ENCODE assay signal across 9 cellular contexts in the genomic region with DNA sequence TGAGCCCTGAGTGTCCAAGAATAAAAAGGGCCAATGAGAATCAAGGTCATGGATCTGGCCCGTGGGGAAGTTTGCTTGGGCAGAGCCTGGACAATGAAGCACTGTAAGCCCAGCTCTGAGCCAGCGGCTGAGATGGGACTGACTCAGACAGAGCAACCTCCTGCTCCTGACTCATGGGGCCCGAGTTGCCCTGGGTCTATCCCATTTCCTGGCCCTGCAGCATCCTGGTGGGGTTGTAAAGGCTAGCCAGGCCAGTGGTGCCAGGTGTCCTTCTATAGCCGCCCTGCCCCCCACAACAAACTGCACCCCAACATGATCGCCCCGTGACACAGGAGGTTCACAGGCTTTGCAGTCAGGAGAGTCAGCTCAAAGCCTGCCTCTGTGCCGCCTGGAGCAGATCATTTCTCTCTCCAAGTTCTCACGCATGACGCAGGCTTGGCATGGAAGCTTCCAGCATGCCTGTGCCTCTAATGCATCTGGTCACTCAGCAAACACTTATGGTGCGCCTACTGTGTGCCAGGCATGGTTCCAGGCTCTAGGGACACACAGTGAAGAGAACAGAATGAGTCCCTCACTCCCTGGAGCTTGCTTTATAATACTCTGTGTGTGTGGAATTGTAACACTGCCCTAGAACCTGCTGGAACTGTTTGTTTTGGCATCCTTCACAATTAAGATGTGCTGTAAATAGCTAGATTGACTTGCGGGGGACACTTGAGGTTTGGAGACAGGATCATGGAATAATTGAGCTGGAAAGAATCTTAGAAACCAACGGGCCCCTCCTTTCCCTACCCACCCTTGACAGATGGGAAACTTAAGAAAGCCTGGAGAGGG. TPM values are rescaled to one million over a fixed set of nuclear protein-coding genes. Genes with fewer than 3 reads are reported as not detected.
A peak's percentile ranks its signal among the peaks of the same experiment; 100 is the strongest.
DNase-seq lines count a peak whose midpoint lies in the region; ATAC-seq and TF ChIP-seq lines count a peak whose summit lies in the region.
"Had no signal": no experiment of that assay in that cellular context is flagged by ENCODE, and none has a peak within 500 bp of the region (broad histone marks: within the 10 kb centered on the region; RNA-seq: fewer than 3 reads in every experiment).

No MANE protein-coding gene starts in this region.

- DNase-seq in HT-29 (ENCODE audit: low spot score), result peak; percentile 87
- peak; percentile 86 for DNase-seq in astrocyte of the spinal cord (ENCODE audit: low read depth, low spot score)
- peak; percentile 94 for DNase-seq in islet precursor cell
- DNase-seq in upper lobe of right lung, result no peak
- DNase-seq in NCI-H187 (lab: John Stamatoyannopoulos, UW), result no peak
- DNase-seq in SKM-1 treated with dmso at 0.1 percent for 144 hours (lab: John Stamatoyannopoulos, UW; ENCODE audit: unreplicated experiment), result no peak
- DNase-seq: T-cell had no signal

- H3K27ac ChIP-seq in upper lobe of right lung, result no peak overlapping the region

- H3K27me3 ChIP-seq in upper lobe of right lung, result no peaks in the 10 kb centered on the region

- TF ChIP-seq CTCF in astrocyte of the spinal cord (IDR thresholded peaks at IDR 0.05; ENCODE audit: low read depth, low read length) (no peak), upper lobe of right lung (IDR thresholded peaks at IDR 0.05) (no peak)

- peak; percentile 25 for ATAC-seq in upper lobe of right lung
- ATAC-seq in GM19351 (IDR thresholded peaks at IDR 0.05; ENCODE audit: unreplicated experiment), result no peak
- ATAC-seq: T-cell had no signal

- H3K4me3 ChIP-seq in astrocyte of the spinal cord (ENCODE audit: low read depth, low read length) (no peak overlapping the region), upper lobe of right lung (no peak overlapping the region)

- no peaks in the 10 kb centered on the region for H3K9me3 ChIP-seq in upper lobe of right lung

- H3K36me3 ChIP-seq in upper lobe of right lung, result no peaks in the 10 kb centered on the region

- H3K4me1 ChIP-seq in upper lobe of right lung, result no peaks in the 10 kb centered on the region

- intact Hi-C loops in upper lobe of right lung (cut with DNase I), result no loop called here

- in situ Hi-C loops in astrocyte of the spinal cord (cut with HindIII; ENCODE audit: low sequenced_read_pairs), result no loop called here

RNA-seq across cellular contexts. Expression of a gene that starts 4.9 kb away (rescaled TPM):
- 0.05 TPM in 1 of 2 replicates, not detected in the other for total RNA-seq in HT-29 (2014; rRNA removed; shearing (Covaris generic))
- not detected for total RNA-seq in upper lobe of right lung
- total RNA-seq: natural killer cell treated with Interleukin-12 subunit alpha and Interleukin-12 subunit beta and Interleukin-15 and Interleukin-18, amount 100 ng/mL, for 72 hours; T-cell had no signal

RNA-seq across cellular contexts. Expression of a gene that starts 58.0 kb away (rescaled TPM):
- total RNA-seq in HT-29 (2014; rRNA removed; shearing (Covaris generic)), result 120 and 151 TPM in 2 replicates
- 137 TPM for total RNA-seq in upper lobe of right lung

RNA-seq across cellular contexts. Expression of a gene that starts 59.8 kb away (rescaled TPM):
- 0.13 and 0.69 TPM in 2 replicates for total RNA-seq in HT-29 (2014; rRNA removed; shearing (Covaris generic))
- 0.29 TPM for total RNA-seq in upper lobe of right lung
- total RNA-seq: natural killer cell treated with Interleukin-12 subunit alpha and Interleukin-12 subunit beta and Interleukin-15 and Interleukin-18, amount 100 ng/mL, for 72 hours had no signal

Comparison
In these comparisons a context has a peak if more than half of its experiments do, and no peak if none do; other contexts are left out.
1. DNase-seq: peak in HT-29 (single experiment), astrocyte of the spinal cord (single experiment) and islet precursor cell (single experiment); none in upper lobe of right lung (single experiment), NCI-H187 (0 of 2) and SKM-1 treated with dmso at 0.1 percent for 144 hours (single experiment).